Comparison of ENCODE assay signal across 25 cellular contexts in the genomic region with DNA sequence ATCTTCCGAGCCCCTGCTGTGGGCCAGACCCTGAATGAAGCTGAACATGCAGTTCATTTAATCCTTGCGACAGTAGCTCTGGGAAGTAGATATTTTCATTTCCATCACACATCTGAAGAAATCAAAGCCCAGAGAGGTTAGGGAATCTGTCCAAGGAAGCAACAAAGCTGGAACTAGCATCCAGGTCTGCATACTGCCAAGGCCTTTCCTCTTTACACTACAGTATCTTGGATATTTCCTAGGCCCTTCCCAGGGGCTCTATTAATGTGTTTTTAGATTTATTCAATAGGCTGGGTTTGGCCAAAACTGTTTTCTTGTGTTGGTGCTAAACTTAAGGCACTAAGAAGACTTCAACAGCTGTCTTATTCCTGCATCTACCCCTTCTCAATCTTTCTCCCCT. TPM values are rescaled to one million over a fixed set of nuclear protein-coding genes. Genes with fewer than 3 reads are reported as not detected.
DNase-seq lines count a peak whose midpoint lies in the region; ATAC-seq lines count a peak whose summit lies in the region.
"Had no signal": no experiment of that assay in that cellular context is flagged by ENCODE, and none has a peak within 500 bp of the region (broad histone marks: within the 10 kb centered on the region; RNA-seq: fewer than 3 reads in every experiment).

No MANE protein-coding gene starts in this region.

- no peaks in the 10 kb centered on the region for H3K4me1 Mint-ChIP-seq in CD4-positive, alpha-beta memory T cell
- H3K4me1 Mint-ChIP-seq: CD14-positive monocyte had no signal

- H3K4me1 ChIP-seq in right cardiac atrium (ENCODE audit: control insufficient read depth, insufficient read depth, low read length) (peaks cover 8% of the 10 kb centered on the region), skeletal muscle tissue (ENCODE audit: control insufficient read depth in 3 of 3, insufficient read depth in 3 of 3, low read length in 3 of 3) (peaks cover 36 to 43% (median 43%) of the 10 kb centered on the region in 3 donors)
- H3K4me1 ChIP-seq in CD4-positive, alpha-beta memory T cell (ENCODE audit: insufficient read depth, low read length), result no peaks in the 10 kb centered on the region
- H3K4me1 ChIP-seq: BE2C had no signal

- ATAC-seq in Right ventricle myocardium superior (ENCODE audit: poor library complexity) (peak; percentile 61), right cardiac atrium (peak; percentile 54 to 66)
- ATAC-seq: K562 had no signal

- H3K9me3 ChIP-seq in right cardiac atrium (ENCODE audit: control insufficient read depth, low read length) (no peaks in the 10 kb centered on the region), skeletal muscle tissue (ENCODE audit: control insufficient read depth in 3 of 3, low read length in 3 of 3) (no peaks in the 10 kb centered on the region)
- H3K9me3 ChIP-seq in CD4-positive, alpha-beta memory T cell (ENCODE audit: control insufficient read depth in 1 of 2, low read length in 2 of 2), result no peaks in the 10 kb centered on the region
- H3K9me3 ChIP-seq: BE2C had no signal

- H3K4me3 ChIP-seq in right cardiac atrium (ENCODE audit: low read length), result no peak overlapping the region
- H3K4me3 ChIP-seq in skeletal muscle tissue (ENCODE audit: low read length in 3 of 3), result no peak overlapping the region
- no peak overlapping the region for H3K4me3 ChIP-seq in CD4-positive, alpha-beta memory T cell (ENCODE audit: low read length in 2 of 2)
- H3K4me3 ChIP-seq: K562, PC-9 had no signal

- POLR2A ChIA-PET in CD4-positive, alpha-beta memory T cell (lab: Charles Lee; ENCODE audit: partially characterized antibody), result no interaction called here

- H3K27me3 Mint-ChIP-seq in CD4-positive, alpha-beta memory T cell, result no peaks in the 10 kb centered on the region

- peaks cover 0 to 4% (median 0%) of the 10 kb centered on the region in 3 donors for H3K36me3 ChIP-seq in skeletal muscle tissue (ENCODE audit: control insufficient read depth in 3 of 3, insufficient read depth in 3 of 3, low read length in 3 of 3)
- H3K36me3 ChIP-seq in CD4-positive, alpha-beta memory T cell (ENCODE audit: insufficient read depth, low read length), result no peaks in the 10 kb centered on the region
- H3K36me3 ChIP-seq: BE2C had no signal

- H3K36me3 Mint-ChIP-seq in CD4-positive, alpha-beta memory T cell, result no peaks in the 10 kb centered on the region
- H3K36me3 Mint-ChIP-seq: CD14-positive monocyte had no signal

- peak overlapping the region; percentile 49 for H3K27ac ChIP-seq in right cardiac atrium (ENCODE audit: low read length)
- H3K27ac ChIP-seq in skeletal muscle tissue (ENCODE audit: low read depth, low read length), result peak overlapping the region; percentile 48
- no peak overlapping the region for H3K27ac ChIP-seq in CD4-positive, alpha-beta memory T cell (ENCODE audit: low read depth, low read length)
- H3K27ac ChIP-seq: PC-9 had no signal

- peaks cover 0 to 3% (median 0%) of the 10 kb centered on the region in 8 donors for H3K9me3 Mint-ChIP-seq in CD4-positive, alpha-beta memory T cell

- 66% methylated on average over 2 of the region's 2 CpGs for WGBS in right cardiac atrium

- DNase-seq in Right ventricle myocardium superior (no peak), cardiac septum (ENCODE audit: low spot score) (no peak), right cardiac atrium (no peak), putamen (ENCODE audit: low spot score) (no peak), COLO829 (ENCODE audit: low spot score) (no peak), NCI-H510A (lab: John Stamatoyannopoulos, UW) (no peak)
- no peak for DNase-seq in CD4-positive, alpha-beta memory T cell
- DNase-seq: 8988T; ACHN; BE2C; DMS153; Kasumi-1; MV-4-11; NCI-H1105; NCI-H1436 treated with DMSO at 0.1 percent for 48 hours; NCI-H187 treated with DMSO at 0.1 percent for 48 hours; NCI-H2171 treated with DMSO at 0.1 percent for 48 hours; NCI-H526; NCI-H82; NK-92 treated with Interleukin-12 subunit alpha and Interleukin-12 subunit beta, amount 100 ng/mL, for 24 hours; PC-9; SHP77 had no signal

- CTCF ChIA-PET in CD4-positive, alpha-beta memory T cell (lab: Charles Lee; ENCODE audit: partially characterized antibody), result no interaction called here

- H3K27ac Mint-ChIP-seq in CD4-positive, alpha-beta memory T cell, result no peak overlapping the region
- H3K27ac Mint-ChIP-seq: CD14-positive monocyte had no signal

- H3K27me3 ChIP-seq in right cardiac atrium (ENCODE audit: control insufficient read depth, insufficient read depth), result no peaks in the 10 kb centered on the region
- no peaks in the 10 kb centered on the region for H3K27me3 ChIP-seq in skeletal muscle tissue (ENCODE audit: control insufficient read depth in 3 of 3, insufficient read depth in 3 of 3, low read length in 3 of 3)
- no peaks in the 10 kb centered on the region for H3K27me3 ChIP-seq in CD4-positive, alpha-beta memory T cell (ENCODE audit: insufficient read depth, low read length)
- H3K27me3 ChIP-seq: BE2C had no signal

- no peak overlapping the region for H3K9ac ChIP-seq in skeletal muscle tissue (ENCODE audit: low read depth in 1 of 3, low read length in 3 of 3)

- H3K4me3 Mint-ChIP-seq in CD4-positive, alpha-beta memory T cell, result no peak overlapping the region
- H3K4me3 Mint-ChIP-seq: CD14-positive monocyte had no signal

- intact Hi-C loops in Right ventricle myocardium superior (cut with DNase I) (no loop called here), cardiac septum (cut with DNase I) (loop anchor here (2.0 kb wide), 1 partner anchor 49 kb away; a partner anchor contains a TSS), right cardiac atrium (cut with DNase I) (no loop called here)
- intact Hi-C loops in CD4-positive, alpha-beta memory T cell (cut with micrococcal nuclease), result no loop called here

RNA-seq across cellular contexts. Expression of a gene that starts 48.1 kb away (rescaled TPM):
- total RNA-seq in Right ventricle myocardium superior, result 5.9 TPM
- 7.5 TPM for total RNA-seq in cardiac septum
- 1 to 10 TPM; 3.2 to 6.8 (median 5.9) TPM for total RNA-seq in right cardiac atrium
- 3.4 TPM for polyA plus RNA-seq in right cardiac atrium
- total RNA-seq in skeletal muscle tissue, result 31.8 TPM
- not detected for total RNA-seq in CD4-positive, alpha-beta memory T cell
- polyA plus RNA-seq in CD4-positive, alpha-beta memory T cell, result not detected
- total RNA-seq: K562, PC-9 had no signal
- polyA plus RNA-seq: CD14-positive monocyte, K562 had no signal
